In genomic region chr9:105243935-105244273, GRCh38 we compare ENCODE assay signal across 1 cellular context.
TF ChIP-seq lines count a peak whose summit lies in the region.

No MANE protein-coding gene starts in this region.

TF ChIP-seq in HepG2, 621 proteins besides CTCF, POLR2A, EP300 and RAD21 (continued from another document):
- no peak for TF ChIP-seq POGK (CRISPR knock-in tag; conservative IDR thresholded peaks at IDR 0.05)
- 0 out of 2 replicates have a peak, but pooled peaks have one; percentile 14 for TF ChIP-seq ZFP82 (CRISPR knock-in tag; IDR thresholded peaks at IDR 0.05; ENCODE audit: borderline replicate concordance)
- TF ChIP-seq GATAD2A (CRISPR knock-in tag; IDR thresholded peaks at IDR 0.05) = no peak
- TF ChIP-seq ZNF598 (CRISPR knock-in tag; IDR thresholded peaks at IDR 0.05; ENCODE audit: borderline replicate concordance) = no peak
- 0 out of 2 replicates have a peak, but pooled peaks have one; percentile 52 for TF ChIP-seq FOXO4 (CRISPR knock-in tag; conservative IDR thresholded peaks at IDR 0.05)
- 0 out of 2 replicates have a peak, but pooled peaks have one; percentile 8 for TF ChIP-seq HNF1A (IDR thresholded peaks at IDR 0.05; ENCODE audit: low read depth)
- TF ChIP-seq HNF1A (CRISPR knock-in tag; IDR thresholded peaks at IDR 0.05; ENCODE audit: borderline replicate concordance) = no peak
- TF ChIP-seq HES4 (CRISPR knock-in tag; IDR thresholded peaks at IDR 0.05; ENCODE audit: borderline replicate concordance) = no peak
- TF ChIP-seq CEBPZ (IDR thresholded peaks at IDR 0.05; ENCODE audit: low read length) = no peak
- no peak for TF ChIP-seq SIX1 (CRISPR knock-in tag; IDR thresholded peaks at IDR 0.05; ENCODE audit: borderline replicate concordance)
- TF ChIP-seq CHD4 (IDR thresholded peaks at IDR 0.05; ENCODE audit: borderline replicate concordance, low read length) = peak; percentile 68; the same call in 1 of the 2 replicates
- TF ChIP-seq ZBTB42 (CRISPR knock-in tag; IDR thresholded peaks at IDR 0.05) = 0 out of 2 replicates have a peak, but pooled peaks have one; percentile 43
- no peak for TF ChIP-seq RBFOX2 (IDR thresholded peaks at IDR 0.05; ENCODE audit: low read depth, low read length)
- peak; percentile 95 for TF ChIP-seq ZNF629 (CRISPR knock-in tag; conservative IDR thresholded peaks at IDR 0.05)
- no peak for TF ChIP-seq MZF1 (CRISPR knock-in tag; IDR thresholded peaks at IDR 0.05; ENCODE audit: borderline replicate concordance)
- TF ChIP-seq ZNF20 (CRISPR knock-in tag; IDR thresholded peaks at IDR 0.05) = no peak
- TF ChIP-seq LCORL (IDR thresholded peaks at IDR 0.05) = no peak
- no peak for TF ChIP-seq LCORL (CRISPR knock-in tag; IDR thresholded peaks at IDR 0.05)
- no peak for TF ChIP-seq EZH2 (conservative IDR thresholded peaks at IDR 0.05; ENCODE audit: low read depth, low read length)
- no peak for TF ChIP-seq UBTF (CRISPR knock-in tag; IDR thresholded peaks at IDR 0.05)
- no peak for TF ChIP-seq ZBTB33 (CRISPR knock-in tag; IDR thresholded peaks at IDR 0.05)
- no peak for TF ChIP-seq CENPT (CRISPR knock-in tag; IDR thresholded peaks at IDR 0.05; ENCODE audit: low read depth)
- no peak for TF ChIP-seq NCOA5 (CRISPR knock-in tag; IDR thresholded peaks at IDR 0.05)
TF ChIP-seq in HepG2: peak in this region for 6.
